ENCODE assay signal across 8 cellular contexts in genomic region chr22:46068908-46069481, GRCh38.
A peak's percentile ranks its signal among the peaks of the same experiment; 100 is the strongest.
DNase-seq lines count a peak whose midpoint lies in the region; ATAC-seq and TF ChIP-seq lines count a peak whose summit lies in the region.

No MANE protein-coding gene starts in this region.

- peaks cover 54% of the 10 kb centered on the region for H3K36me3 Mint-ChIP-seq in MCF 10A (ENCODE audit: insufficient read depth, unreplicated experiment)

- DNase-seq in Daoy (ENCODE audit: low read depth) = peak; percentile 93
- peak; percentile 94 for DNase-seq in M059J (ENCODE audit: low read depth)
- peak; percentile 75 for DNase-seq in MCF 10A (ENCODE audit: unreplicated experiment)
- DNase-seq in mesenteric fat pad (ENCODE audit: low spot score) = peak; percentile 47
- DNase-seq in GM13977 (ENCODE audit: low spot score) = no peak
- no peak for DNase-seq in islet precursor cell

- in situ Hi-C loops in GM13977 (cut with MboI; ENCODE audit: low pct_unique_long_range_greater_than_20kb, low sequenced_read_pairs, unreplicated experiment) = no loop called here

- intact Hi-C loops in MCF 10A (cut with micrococcal nuclease) = no loop called here

- TSS peak; percentile 97 for BruUV-seq in MCF 10A (replicated peaks; lab: Mats Ljungman, UMichigan)

- peaks cover 32% of the 10 kb centered on the region for H3K4me1 Mint-ChIP-seq in MCF 10A (ENCODE audit: insufficient read depth, unreplicated experiment)

- TF ChIP-seq CTCF in MCF 10A (IDR thresholded peaks at IDR 0.05; ENCODE audit: unreplicated experiment) = no peak
- TF ChIP-seq CTCF in GM13977 (IDR thresholded peaks at IDR 0.05; ENCODE audit: extremely low read depth, insufficient read depth, missing control alignments) = no peak

- H3K27me3 Mint-ChIP-seq in MCF 10A (ENCODE audit: insufficient read depth, unreplicated experiment) = no peaks in the 10 kb centered on the region

- peak overlapping the region; percentile 74 for H3K4me3 Mint-ChIP-seq in MCF 10A (ENCODE audit: unreplicated experiment)

- ATAC-seq in GM18870 (IDR thresholded peaks at IDR 0.05; ENCODE audit: unreplicated experiment) (no peak), GM19455 (IDR thresholded peaks at IDR 0.05; ENCODE audit: unreplicated experiment) (no peak)

- POLR2A ChIA-PET in MCF 10A (lab: Yijun Ruan, JAX) = interaction anchor here (0.6 to 25.5 kb wide), 11 partner anchors 8 to 268 kb away, joined by 3 to 1278 read pairs (median 23); no protein-coding TSS in a partner anchor

- H3K9me3 Mint-ChIP-seq in MCF 10A (ENCODE audit: unreplicated experiment) = no peaks in the 10 kb centered on the region

- CTCF ChIA-PET in MCF 10A (lab: Yijun Ruan, JAX) = interaction anchor here (1.2 to 2.3 kb wide), 5 partner anchors 9 to 63 kb away, joined by 4 to 11 read pairs (median 9); no protein-coding TSS in a partner anchor

- peak overlapping the region; percentile 100 for H3K27ac Mint-ChIP-seq in MCF 10A (ENCODE audit: low read depth, unreplicated experiment)

Comparison
In these comparisons a context has a peak if more than half of its experiments do, and no peak if none do; other contexts are left out.
1. DNase-seq: peak in Daoy (single experiment), M059J (single experiment), MCF 10A (single experiment) and mesenteric fat pad (single experiment); none in GM13977 (single experiment) and islet precursor cell (single experiment).